1 cellular context compared by ENCODE assay signal in genomic region chr1:35795295-35795694, GRCh38.
TF ChIP-seq lines count a peak whose summit lies in the region.

No MANE protein-coding gene starts in this region.

TF ChIP-seq in HEK293, 187 proteins besides CTCF, POLR2A, EP300 and RAD21 (continued from another document):
- TF ChIP-seq PRDM10 (tag by site-specific recombination; IDR thresholded peaks at IDR 0.05) (peak; percentile 15; the same call in 1 of the 2 replicates), ZNF639 (tag by site-specific recombination; IDR thresholded peaks at IDR 0.05) (no peak), ZNF580 (tag by site-specific recombination; IDR thresholded peaks at IDR 0.05) (peak; percentile 53; the same call in 1 of the 2 replicates), BCL11A (tag by site-specific recombination; IDR thresholded peaks at IDR 0.05; ENCODE audit: low read depth) (peak; percentile 14; the same call in 1 of the 2 replicates), ZNF174 (tag by site-specific recombination; IDR thresholded peaks at IDR 0.05) (no peak), ZNF324 (tag by site-specific recombination; IDR thresholded peaks at IDR 0.05) (no peak), ZNF138 (tag by site-specific recombination; IDR thresholded peaks at IDR 0.05; ENCODE audit: borderline replicate concordance) (no peak), ZNF121 (tag by site-specific recombination; IDR thresholded peaks at IDR 0.05) (no peak), ZNF37A (tag by site-specific recombination; IDR thresholded peaks at IDR 0.05) (no peak), ZNF518A (tag by site-specific recombination; conservative IDR thresholded peaks at IDR 0.05; ENCODE audit: low read depth) (no peak), ZNF777 (tag by site-specific recombination; IDR thresholded peaks at IDR 0.05; ENCODE audit: borderline replicate concordance) (no peak), ZNF148 (tag by site-specific recombination; IDR thresholded peaks at IDR 0.05; ENCODE audit: borderline replicate concordance) (no peak), HOXA7 (CRISPR knock-in tag; IDR thresholded peaks at IDR 0.05; ENCODE audit: borderline replicate concordance) (no peak), SALL2 (tag by site-specific recombination; IDR thresholded peaks at IDR 0.05; ENCODE audit: borderline replicate concordance) (no peak), PATZ1 (tag by site-specific recombination; IDR thresholded peaks at IDR 0.05) (no peak), ZNF571 (tag by site-specific recombination; IDR thresholded peaks at IDR 0.05) (no peak), ZNF132 (tag by site-specific recombination; IDR thresholded peaks at IDR 0.05; ENCODE audit: borderline replicate concordance) (no peak), EGR2 (tag by site-specific recombination; IDR thresholded peaks at IDR 0.05; ENCODE audit: low read depth) (no peak), ZNF19 (tag by site-specific recombination; IDR thresholded peaks at IDR 0.05; ENCODE audit: low read depth) (no peak), KLF8 (tag by site-specific recombination; IDR thresholded peaks at IDR 0.05) (no peak), IKZF3 (tag by site-specific recombination; IDR thresholded peaks at IDR 0.05) (peak; percentile 55; the same call in 1 of the 2 replicates), ZEB2 (tag by site-specific recombination; IDR thresholded peaks at IDR 0.05) (peak; percentile 33; the same call in 1 of the 2 replicates), INSM2 (tag by site-specific recombination; IDR thresholded peaks at IDR 0.05) (no peak), KLF17 (tag by site-specific recombination; IDR thresholded peaks at IDR 0.05) (no peak), ZNF426 (tag by site-specific recombination; IDR thresholded peaks at IDR 0.05) (no peak), ZNF394 (tag by site-specific recombination; IDR thresholded peaks at IDR 0.05; ENCODE audit: borderline replicate concordance) (no peak), ZNF223 (tag by site-specific recombination; IDR thresholded peaks at IDR 0.05) (no peak), OSR2 (tag by site-specific recombination; IDR thresholded peaks at IDR 0.05) (peak; percentile 58), SCRT2 (tag by site-specific recombination; IDR thresholded peaks at IDR 0.05) (no peak), ZNF354C (tag by site-specific recombination; IDR thresholded peaks at IDR 0.05; ENCODE audit: borderline replicate concordance, low read depth) (no peak), ZNF155 (tag by site-specific recombination; IDR thresholded peaks at IDR 0.05) (no peak), ZNF768 (tag by site-specific recombination; IDR thresholded peaks at IDR 0.05) (no peak), ZNF214 (tag by site-specific recombination; IDR thresholded peaks at IDR 0.05; ENCODE audit: borderline replicate concordance) (no peak), HOXC10 (CRISPR knock-in tag; IDR thresholded peaks at IDR 0.05) (no peak)
